ENCODE assay signal across 17 cellular contexts in the genomic region with DNA sequence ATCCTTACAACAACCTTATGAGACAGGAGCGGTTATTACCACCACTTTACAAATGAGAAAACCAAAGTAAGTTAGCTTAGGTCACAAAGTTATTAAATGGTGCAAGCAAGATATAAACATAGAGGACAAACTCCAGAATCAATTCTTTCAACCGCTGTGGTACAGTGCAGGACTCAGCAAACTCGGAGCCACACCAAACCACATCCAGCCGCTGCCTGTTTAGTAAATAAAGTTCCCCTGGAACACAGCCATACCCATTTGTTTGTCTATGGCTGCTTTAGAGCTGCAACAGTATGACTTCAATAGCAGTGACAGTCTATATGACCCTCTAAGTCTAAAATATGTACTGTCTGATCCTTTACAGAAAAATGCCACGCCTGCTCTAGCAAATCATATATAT.
"Had no signal": no experiment of that assay in that cellular context is flagged by ENCODE, and none has a peak within 500 bp of the region (broad histone marks: within the 10 kb centered on the region; RNA-seq: fewer than 3 reads in every experiment).

No MANE protein-coding gene starts in this region.

- H3K4me1 ChIP-seq: esophagus muscularis mucosa, psoas muscle, transverse colon had no signal

- H3K36me3 Mint-ChIP-seq: activated naive CD8-positive, alpha-beta T cell treated with anti-CD3 and anti-CD28 coated beads, Interleukin-2, amount 10 ng/mL, durations not matched to agents 7 days and 5 days; memory B cell; stimulated activated naive B cell treated with anti-CD40 and anti-IgM and Interleukin-4, amounts not matched to agents 10 μg/mL and 1 μg/mL and 100 μg/mL, for 72 hours had no signal

- H3K27me3 Mint-ChIP-seq: activated CD4-positive, alpha-beta memory T cell treated with anti-CD3 and anti-CD28 coated beads, Interleukin-2, amount 10 ng/mL, durations not matched to agents 7 days and 5 days; activated naive CD8-positive, alpha-beta T cell treated with anti-CD3 and anti-CD28 coated beads, Interleukin-2, amount 10 ng/mL, durations not matched to agents 7 days and 5 days; memory B cell; stimulated activated naive B cell treated with anti-CD40 and anti-IgM and Interleukin-4, amounts not matched to agents 10 μg/mL and 1 μg/mL and 100 μg/mL, for 72 hours had no signal

- H3K4me1 Mint-ChIP-seq: activated CD4-positive, alpha-beta memory T cell treated with anti-CD3 and anti-CD28 coated beads, Interleukin-2, amount 10 ng/mL, durations not matched to agents 7 days and 5 days; activated naive CD8-positive, alpha-beta T cell treated with anti-CD3 and anti-CD28 coated beads, Interleukin-2, amount 10 ng/mL, durations not matched to agents 7 days and 5 days; memory B cell; stimulated activated naive B cell treated with anti-CD40 and anti-IgM and Interleukin-4, amounts not matched to agents 10 μg/mL and 1 μg/mL and 100 μg/mL, for 72 hours had no signal

- H3K36me3 ChIP-seq: esophagus muscularis mucosa, transverse colon had no signal

- ATAC-seq: activated T-cell treated with anti-CD3 and anti-CD28 coated beads, Interleukin-2, amount 50 U/mL, for 72 hours; psoas muscle; sciatic nerve; stimulated activated naive B cell treated with anti-CD40 and anti-IgM and Interleukin-4, amounts not matched to agents 10 μg/mL and 1 μg/mL and 100 μg/mL, for 72 hours had no signal

- H3K4me3 ChIP-seq: dorsolateral prefrontal cortex, esophagus muscularis mucosa, psoas muscle, transverse colon had no signal

- H3K27ac Mint-ChIP-seq: activated CD4-positive, alpha-beta memory T cell treated with anti-CD3 and anti-CD28 coated beads, Interleukin-2, amount 10 ng/mL, durations not matched to agents 7 days and 5 days; activated naive CD8-positive, alpha-beta T cell treated with anti-CD3 and anti-CD28 coated beads, Interleukin-2, amount 10 ng/mL, durations not matched to agents 7 days and 5 days; activated T-cell treated with anti-CD3 and anti-CD28 coated beads, Interleukin-2, amount 50 U/mL, for 72 hours; memory B cell; nephron progenitor cell; stimulated activated naive B cell treated with anti-CD40 and anti-IgM and Interleukin-4, amounts not matched to agents 10 μg/mL and 1 μg/mL and 100 μg/mL, for 72 hours had no signal

- H3K9me3 ChIP-seq: esophagus muscularis mucosa, psoas muscle, transverse colon had no signal

- DNase-seq: activated CD4-positive, alpha-beta memory T cell treated with anti-CD3 and anti-CD28 coated beads, Interleukin-2, amount 10 ng/mL, durations not matched to agents 7 days and 5 days; activated CD8-positive, alpha-beta memory T cell treated with anti-CD3 and anti-CD28 coated beads, Interleukin-2, amount 50 U/mL, for 4 hours; activated naive CD8-positive, alpha-beta T cell treated with anti-CD3 and anti-CD28 coated beads, Interleukin-2, amount 10 ng/mL, durations not matched to agents 7 days and 5 days; activated T-cell treated with anti-CD3 and anti-CD28 coated beads, Interleukin-2, amount 50 U/mL, for 72 hours; anterior cingulate cortex; dorsolateral prefrontal cortex; foreskin fibroblast; nephron progenitor cell; psoas muscle; stimulated activated CD4-positive, alpha-beta T cell treated with anti-CD3 and anti-CD28 coated beads, Interleukin-2, amount 100 ng/mL, for 24 hours; stimulated activated naive B cell treated with anti-CD40 and anti-IgM and Interleukin-4, amounts not matched to agents 10 μg/mL and 1 μg/mL and 100 μg/mL, for 72 hours; substantia nigra; transverse colon had no signal

- H3K27me3 ChIP-seq: dorsolateral prefrontal cortex, esophagus muscularis mucosa, transverse colon had no signal

- H3K4me3 Mint-ChIP-seq: activated CD4-positive, alpha-beta memory T cell treated with anti-CD3 and anti-CD28 coated beads, Interleukin-2, amount 10 ng/mL, durations not matched to agents 7 days and 5 days; activated naive CD8-positive, alpha-beta T cell treated with anti-CD3 and anti-CD28 coated beads, Interleukin-2, amount 10 ng/mL, durations not matched to agents 7 days and 5 days; activated T-cell treated with anti-CD3 and anti-CD28 coated beads, Interleukin-2, amount 50 U/mL, for 72 hours; memory B cell; nephron progenitor cell; stimulated activated naive B cell treated with anti-CD40 and anti-IgM and Interleukin-4, amounts not matched to agents 10 μg/mL and 1 μg/mL and 100 μg/mL, for 72 hours had no signal

- H3K27ac ChIP-seq: dorsolateral prefrontal cortex, esophagus muscularis mucosa, psoas muscle, transverse colon, VCaP had no signal

- H3K9me3 Mint-ChIP-seq: nephron progenitor cell had no signal
